Comparison of ENCODE assay signal across 8 cellular contexts in the genomic region with DNA sequence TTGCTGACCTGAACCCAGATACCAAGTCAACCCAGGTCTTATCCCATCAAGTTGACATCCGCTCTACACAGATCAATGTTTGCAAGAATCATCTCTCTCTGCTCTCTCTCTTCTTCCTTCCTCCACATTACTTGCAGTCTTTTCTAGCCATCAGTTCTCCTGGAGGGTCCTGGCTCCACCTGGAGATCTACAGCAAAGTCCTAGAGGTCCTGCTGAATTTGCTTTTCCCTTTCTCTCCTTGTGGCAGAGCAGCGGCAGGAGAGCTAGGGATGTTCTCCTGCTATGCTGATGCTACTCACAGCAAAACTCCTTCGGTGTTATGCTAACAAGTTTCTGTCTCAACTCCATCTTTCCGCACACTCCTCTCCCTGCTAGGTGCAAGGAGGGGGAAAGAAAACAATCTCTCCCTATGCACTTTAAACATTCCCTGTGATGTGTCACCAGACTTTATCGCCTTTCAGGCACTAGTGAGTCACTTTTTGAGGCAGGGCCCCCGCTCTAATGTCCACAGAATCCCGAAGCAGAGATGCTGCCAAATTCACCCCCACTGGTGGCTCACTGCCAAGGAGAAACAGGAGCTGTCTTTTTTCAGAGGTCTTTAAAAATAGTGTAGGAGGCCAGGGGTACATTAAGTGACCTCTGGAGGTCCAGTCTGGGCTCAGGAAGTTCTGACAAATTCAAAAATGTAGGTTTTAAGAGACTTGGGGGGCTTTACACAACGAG.
A peak's percentile ranks its signal among the peaks of the same experiment; 100 is the strongest.
DNase-seq lines count a peak whose midpoint lies in the region; TF ChIP-seq lines count a peak whose summit lies in the region.

No MANE protein-coding gene starts in this region.

- H3K4me2 ChIP-seq in mammary epithelial cell (ENCODE audit: insufficient read depth, low read depth, low read length), result peak overlapping the region; percentile 85

- H3K4me3 ChIP-seq in mammary epithelial cell (replicated peaks in 1 of 3; ENCODE audit: insufficient read depth in 1 of 3, low read depth in 2 of 3, low read length in 3 of 3) (no peak overlapping the region), thyroid gland (replicated peaks in 1 of 3) (no peak overlapping the region)

- dilution Hi-C loops in mammary epithelial cell (cut with HindIII; ENCODE audit: low sequenced_read_pairs), result no loop called here

- H3K9ac ChIP-seq in mammary epithelial cell (ENCODE audit: insufficient read depth, low read length), result no peak overlapping the region

- no TSS peak for BruUV-seq in mammary epithelial cell (replicated peaks; lab: Mats Ljungman, UMichigan)

- H3K36me3 ChIP-seq in mammary epithelial cell (ENCODE audit: insufficient read depth, low read length) (no peaks in the 10 kb centered on the region), thyroid gland (no peaks in the 10 kb centered on the region)

- H3K27ac ChIP-seq in mammary epithelial cell (ENCODE audit: insufficient read depth, low read depth, low read length) (peak overlapping the region; percentile 65), thyroid gland (peak overlapping the region; percentile 85 to 97 (median 90))

- no peak for TF ChIP-seq POLR2A in thyroid gland (IDR thresholded peaks at IDR 0.05)

- DNase-seq in HT1080 (ENCODE audit: low read depth) (peak; percentile 93), mammary epithelial cell (peak; percentile 77), kidney tubule cell (ENCODE audit: low spot score) (peak; percentile 93), thyroid gland (peak; percentile 57 to 75), NCI-H128 (lab: John Stamatoyannopoulos, UW; ENCODE audit: unreplicated experiment) (no peak), NCI-H510A treated with DMSO at 0.1 percent for 48 hours (lab: John Stamatoyannopoulos, UW) (no peak), GM19240 (ENCODE audit: insufficient read length, low spot score) (no peak)
- DNase-seq in activated naive CD4-positive, alpha-beta T cell treated with Interleukin-2 at 50 U/mL for 16 hours, result no peak

- H3K4me1 ChIP-seq in mammary epithelial cell (ENCODE audit: insufficient read depth, low read length) (peaks cover 36% of the 10 kb centered on the region), thyroid gland (peaks cover 44 to 46% of the 10 kb centered on the region in 2 donors)

- in situ Hi-C loops in mammary epithelial cell (cut with MboI; ENCODE audit: low sequenced_read_pairs in 2 of 2), result no loop called here

- CTCF ChIA-PET in mammary epithelial cell (lab: Charles Lee; ENCODE audit: low non-redundant PET), result interaction anchor here (0.5 kb wide), 1 partner anchor 63 kb away, joined by 5 read pairs; a partner anchor contains a TSS

- H3K79me2 ChIP-seq in mammary epithelial cell (ENCODE audit: insufficient read depth, low read length), result no peaks in the 10 kb centered on the region

- H4K20me1 ChIP-seq in mammary epithelial cell (ENCODE audit: insufficient read depth, low read length), result no peaks in the 10 kb centered on the region

- WGBS in mammary epithelial cell (ENCODE audit: low coverage, missing lambda C conversion rate), result 14% methylated on average over 8 of the region's 8 CpGs
- WGBS in thyroid gland, 2 donors, result 46 to 73% methylated on average over 8 of the region's 8 CpGs

- intact Hi-C loops in mammary epithelial cell (cut with micrococcal nuclease) (loop anchor here (5.0 to 10.0 kb wide), 2 partner anchors 44 to 517 kb away; no protein-coding TSS in a partner anchor), thyroid gland (cut with DNase I) (no loop called here)

- no peak overlapping the region for H2AFZ ChIP-seq in mammary epithelial cell (ENCODE audit: low read depth, low read length)

- H3K27me3 ChIP-seq in mammary epithelial cell (ENCODE audit: insufficient read depth, low read length), result no peaks in the 10 kb centered on the region
- H3K27me3 ChIP-seq in thyroid gland, result no peaks in the 10 kb centered on the region

- no peak for TF ChIP-seq CTCF in mammary epithelial cell (conservative IDR thresholded peaks at IDR 0.05 in 1 of 2, IDR thresholded peaks at IDR 0.05 in 1 of 2; ENCODE audit: extremely low read depth in 1 of 2, insufficient read depth in 1 of 2, low read depth in 1 of 2, low read length in 2 of 2)
- TF ChIP-seq CTCF in thyroid gland (IDR thresholded peaks at IDR 0.05), result no peak

- no peaks in the 10 kb centered on the region for H3K9me3 ChIP-seq in mammary epithelial cell (replicated peaks; ENCODE audit: insufficient read depth, low read length)
- H3K9me3 ChIP-seq in thyroid gland, result no peaks in the 10 kb centered on the region

Comparison
In these comparisons a context has a peak if more than half of its experiments do, and no peak if none do; other contexts are left out.
1. DNase-seq: peak in HT1080 (single experiment), mammary epithelial cell (single experiment), kidney tubule cell (single experiment) and thyroid gland (2 of 2); none in NCI-H128 (single experiment), activated naive CD4-positive, alpha-beta T cell treated with Interleukin-2 at 50 U/mL for 16 hours (single experiment), NCI-H510A treated with DMSO at 0.1 percent for 48 hours (single experiment) and GM19240 (single experiment).